Comparison of ENCODE assay signal across 13 cellular contexts in the genomic region with DNA sequence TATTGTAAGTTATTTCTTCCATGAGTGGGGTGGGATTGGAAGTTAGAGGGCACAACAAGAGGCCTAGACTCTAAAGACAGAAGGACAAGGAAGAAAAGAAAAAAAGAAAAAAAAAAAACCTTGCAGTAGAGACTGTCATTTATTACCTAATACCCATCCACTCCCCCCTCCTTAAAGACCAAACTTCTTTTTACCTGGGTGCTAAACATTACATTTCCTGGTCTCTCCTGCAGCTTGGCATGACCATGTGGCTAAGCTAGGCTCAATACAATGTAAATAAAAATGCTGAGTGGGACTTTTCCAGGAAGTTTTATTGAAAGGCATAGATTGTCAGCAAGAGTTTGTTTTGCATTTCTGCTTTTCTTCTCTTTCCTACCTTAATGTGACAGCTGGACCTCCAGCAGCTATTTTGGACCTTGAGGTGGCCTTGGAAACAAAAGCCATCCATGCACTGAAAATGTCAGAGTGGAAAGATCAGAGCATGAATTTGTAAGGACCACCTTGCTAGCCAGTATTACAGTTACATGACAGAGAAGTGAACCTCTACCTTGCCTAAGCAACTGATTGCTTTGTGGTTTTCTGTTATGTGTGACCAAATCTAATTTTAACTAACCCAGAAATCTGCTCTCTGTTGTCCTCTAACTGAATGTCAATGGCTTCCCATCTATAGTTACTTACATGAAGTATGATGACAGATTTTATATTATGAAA.
DNase-seq lines count a peak whose midpoint lies in the region; ATAC-seq and TF ChIP-seq lines count a peak whose summit lies in the region.
"Had no signal": no experiment of that assay in that cellular context is flagged by ENCODE, and none has a peak within 500 bp of the region (broad histone marks: within the 10 kb centered on the region; RNA-seq: fewer than 3 reads in every experiment).

No MANE protein-coding gene starts in this region.

- H3K4me1 Mint-ChIP-seq in naive B cell: peaks cover 46 to 69% (median 52%) of the 10 kb centered on the region in 3 donors

- H3K4me2 ChIP-seq in PC-9: no peak overlapping the region
- H3K4me2 ChIP-seq: smooth muscle cell had no signal

- H3K27me3 ChIP-seq in PC-9 (ENCODE audit: insufficient read depth, low read depth): peaks cover 16% of the 10 kb centered on the region; the same call in 1 of the 2 replicates
- H3K27me3 ChIP-seq: thyroid gland had no signal

- H3K4me3 ChIP-seq in PC-9: no peak overlapping the region
- H3K4me3 ChIP-seq: GM23248, smooth muscle cell, thyroid gland had no signal

- no TSS peak for BruUV-seq in PC-9 (replicated peaks; lab: Mats Ljungman, UMichigan)

- no peak overlapping the region for H2AFZ ChIP-seq in PC-9
- H2AFZ ChIP-seq: GM23248 had no signal

- ATAC-seq in GM18907 (IDR thresholded peaks at IDR 0.05; ENCODE audit: unreplicated experiment) (peak; percentile 88), GM21786 (IDR thresholded peaks at IDR 0.05; ENCODE audit: unreplicated experiment) (peak; percentile 93), HG03558 (IDR thresholded peaks at IDR 0.05; ENCODE audit: extremely low read depth, unreplicated experiment) (peak; percentile 86), naive B cell (ENCODE audit: low read depth in 2 of 2) (peak; percentile 37 to 43)

- POLR2A ChIA-PET in PC-9 (lab: Charles Lee; ENCODE audit: unreplicated experiment): no interaction called here

- H3K4me3 Mint-ChIP-seq in naive B cell: peak overlapping the region in 6 of 8 donors; percentile 12 to 85 (median 58)

- H3K9me3 ChIP-seq in PC-9 (ENCODE audit: insufficient read depth, low read depth): no peaks in the 10 kb centered on the region
- H3K9me3 ChIP-seq: thyroid gland had no signal

- H3K27ac ChIP-seq in PC-9: no peak overlapping the region
- H3K27ac ChIP-seq: GM23248, thyroid gland had no signal

- no peak for TF ChIP-seq CTCF in PC-9 (conservative IDR thresholded peaks at IDR 0.05)

- DNase-seq in naive B cell (no peak), SHP77 treated with DMSO at 0.1 percent for 48 hours (lab: John Stamatoyannopoulos, UW) (no peak), PC-9 (no peak)
- no peak for DNase-seq in stimulated activated CD8-positive, alpha-beta memory T cell treated with anti-CD3 and anti-CD28 coated beads, Interleukin-4, amount 100 ng/mL, for 48 hours
- DNase-seq: cortex of kidney, GM23248, islet precursor cell, NCI-H446 treated with DMSO at 0.1 percent for 48 hours had no signal

- no peaks in the 10 kb centered on the region for H3K79me2 ChIP-seq in PC-9 (ENCODE audit: low read depth)

- no peaks in the 10 kb centered on the region for H3K9me2 ChIP-seq in PC-9 (ENCODE audit: insufficient read depth)

- no peaks in the 10 kb centered on the region for H3K36me3 Mint-ChIP-seq in naive B cell

- CTCF ChIA-PET in PC-9 (lab: Charles Lee): no interaction called here

- no peaks in the 10 kb centered on the region for H4K20me1 ChIP-seq in PC-9 (ENCODE audit: insufficient read depth)

- H3K27me3 Mint-ChIP-seq in naive B cell: no peaks in the 10 kb centered on the region

- H3K4me1 ChIP-seq in PC-9 (replicated peaks; ENCODE audit: insufficient read depth): no peaks in the 10 kb centered on the region

- no peaks in the 10 kb centered on the region for H3K36me3 ChIP-seq in PC-9 (ENCODE audit: low read depth)
- H3K36me3 ChIP-seq: thyroid gland had no signal

- H3K27ac Mint-ChIP-seq in naive B cell: peak overlapping the region in 1 of 6 donors; percentile 34

- intact Hi-C loops in PC-9 (cut with micrococcal nuclease; ENCODE audit: unreplicated experiment): no loop called here

- peaks cover 0 to 9% (median 0%) of the 10 kb centered on the region in 7 donors for H3K9me3 Mint-ChIP-seq in naive B cell

- no peaks in the 10 kb centered on the region for H3F3A ChIP-seq in PC-9 (ENCODE audit: insufficient read depth, low read depth)

Comparison
In these comparisons a context has a peak if more than half of its experiments do, and no peak if none do; other contexts are left out.
1. ATAC-seq: peak in every context shown above with its lines; median percentile 93 in GM21786; 88 in GM18907; 86 in HG03558; 40 in naive B cell.